ENCODE assay signal across 8 cellular contexts in the genomic region with DNA sequence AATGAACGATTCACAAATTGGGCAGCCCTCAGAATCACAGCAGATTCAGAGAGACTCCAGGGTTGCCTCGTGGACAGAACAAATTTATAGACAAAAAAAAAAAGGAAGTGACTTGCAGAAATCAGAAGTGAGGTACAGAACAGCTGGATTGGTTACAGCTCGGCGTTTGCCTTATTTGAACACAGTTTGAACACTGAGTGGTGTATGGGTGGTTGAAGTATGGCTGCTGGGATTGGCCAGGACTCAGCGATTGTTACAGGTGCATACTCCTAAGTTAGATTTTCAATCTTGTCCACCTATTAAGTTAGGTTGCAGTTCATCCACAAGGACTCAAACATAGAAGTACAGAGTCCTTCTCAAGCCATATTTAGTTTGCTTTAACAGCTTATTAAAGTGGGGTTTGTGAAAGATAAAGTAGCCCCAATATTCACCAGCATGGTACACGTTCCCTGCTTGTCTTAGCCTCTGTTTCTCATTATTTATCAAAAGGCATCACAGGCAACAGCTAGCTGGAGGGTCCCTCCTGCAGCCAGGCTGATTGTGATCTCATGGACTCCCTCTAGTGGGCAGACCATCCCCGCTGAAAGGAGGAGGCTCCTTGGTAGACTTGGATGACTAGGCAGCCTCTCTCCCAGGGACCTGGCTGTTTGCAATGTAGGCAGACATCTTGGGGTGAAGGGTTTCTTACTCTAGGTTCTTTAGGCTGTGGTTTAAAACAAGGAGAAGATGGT. TPM values are rescaled to one million over a fixed set of nuclear protein-coding genes. Genes with fewer than 3 reads are reported as not detected.
DNase-seq lines count a peak whose midpoint lies in the region; ATAC-seq and TF ChIP-seq lines count a peak whose summit lies in the region.

No MANE protein-coding gene starts in this region.

- H3K27me3 Mint-ChIP-seq in CD14-positive monocyte (ENCODE audit: low read depth in 3 of 3) (peaks cover 2 to 13% (median 8%) of the 10 kb centered on the region in 3 donors), osteocyte (ENCODE audit: unreplicated experiment) (no peaks in the 10 kb centered on the region)

- H3K4me3 ChIP-seq in fibroblast of villous mesenchyme (ENCODE audit: low read depth, low read length) = no peak overlapping the region

- H3K4me1 Mint-ChIP-seq in CD14-positive monocyte (no peaks in the 10 kb centered on the region), osteocyte (ENCODE audit: unreplicated experiment) (peaks cover 10% of the 10 kb centered on the region)

- ATAC-seq in GM21723 (IDR thresholded peaks at IDR 0.05; ENCODE audit: unreplicated experiment) (no peak), HG02623 (IDR thresholded peaks at IDR 0.05; ENCODE audit: unreplicated experiment) (no peak)

- H3K27ac Mint-ChIP-seq in CD14-positive monocyte = peak overlapping the region in 1 of 7 donors; percentile 3
- no peak overlapping the region for H3K27ac Mint-ChIP-seq in osteocyte (ENCODE audit: unreplicated experiment)

- DNase-seq in CD14-positive monocyte (ENCODE audit: low spot score) (no peak), GM20000 (ENCODE audit: low spot score) (peak; percentile 72), NCI-H2196 (lab: John Stamatoyannopoulos, UW; ENCODE audit: unreplicated experiment) (peak; percentile 63), fibroblast of villous mesenchyme (ENCODE audit: low read depth) (peak; percentile 60), osteocyte (ENCODE audit: extremely low spot score, unreplicated experiment) (no peak)
- peak; percentile 14 for DNase-seq in activated CD8-positive, alpha-beta memory T cell treated with anti-CD3 and anti-CD28 coated beads, Interleukin-2, amount 50 U/mL, for 24 hours (ENCODE audit: extremely low read depth)

- H3K4me3 Mint-ChIP-seq in CD14-positive monocyte = no peak overlapping the region
- no peak overlapping the region for H3K4me3 Mint-ChIP-seq in osteocyte (ENCODE audit: unreplicated experiment)

- no peaks in the 10 kb centered on the region for H3K36me3 Mint-ChIP-seq in CD14-positive monocyte
- peaks cover 7% of the 10 kb centered on the region for H3K36me3 Mint-ChIP-seq in osteocyte (ENCODE audit: unreplicated experiment)

- intact Hi-C loops in CD14-positive monocyte (cut with micrococcal nuclease) = no loop called here

- TF ChIP-seq CTCF in CD14-positive monocyte (IDR thresholded peaks at IDR 0.05) (peak; percentile 47), GM20000 (IDR thresholded peaks at IDR 0.05; ENCODE audit: extremely low read depth, missing control alignments) (peak; percentile 81), fibroblast of villous mesenchyme (IDR thresholded peaks at IDR 0.05; ENCODE audit: insufficient read depth, low read depth, low read length) (peak; percentile 89), osteocyte (IDR thresholded peaks at IDR 0.05) (peak; percentile 80)

- H3K9me3 Mint-ChIP-seq in CD14-positive monocyte = peaks cover 8 to 23% (median 17%) of the 10 kb centered on the region in 7 donors
- peaks cover 13% of the 10 kb centered on the region for H3K9me3 Mint-ChIP-seq in osteocyte (ENCODE audit: unreplicated experiment)

RNA-seq across cellular contexts. Expression of gene ALDH1L1, which starts 17.6 kb away (rescaled TPM):
- polyA plus RNA-seq in CD14-positive monocyte = not detected
- 0.32 and 3.9 TPM in 2 replicates for total RNA-seq in fibroblast of villous mesenchyme
- 1.4 and 1.5 TPM in 2 replicates for total RNA-seq in osteocyte

Comparison
In these comparisons a context has a peak if more than half of its experiments do, and no peak if none do; other contexts are left out.
1. DNase-seq: peak in GM20000 (single experiment), NCI-H2196 (single experiment), activated CD8-positive, alpha-beta memory T cell treated with anti-CD3 and anti-CD28 coated beads, Interleukin-2, amount 50 U/mL, for 24 hours (single experiment) and fibroblast of villous mesenchyme (single experiment); none in CD14-positive monocyte (single experiment) and osteocyte (single experiment).
2. Peak in every context shown above with its lines, with median percentiles within 50 percentile points of each other: CTCF ChIP-seq.